ENCODE assay signal across 8 cellular contexts in the genomic region with DNA sequence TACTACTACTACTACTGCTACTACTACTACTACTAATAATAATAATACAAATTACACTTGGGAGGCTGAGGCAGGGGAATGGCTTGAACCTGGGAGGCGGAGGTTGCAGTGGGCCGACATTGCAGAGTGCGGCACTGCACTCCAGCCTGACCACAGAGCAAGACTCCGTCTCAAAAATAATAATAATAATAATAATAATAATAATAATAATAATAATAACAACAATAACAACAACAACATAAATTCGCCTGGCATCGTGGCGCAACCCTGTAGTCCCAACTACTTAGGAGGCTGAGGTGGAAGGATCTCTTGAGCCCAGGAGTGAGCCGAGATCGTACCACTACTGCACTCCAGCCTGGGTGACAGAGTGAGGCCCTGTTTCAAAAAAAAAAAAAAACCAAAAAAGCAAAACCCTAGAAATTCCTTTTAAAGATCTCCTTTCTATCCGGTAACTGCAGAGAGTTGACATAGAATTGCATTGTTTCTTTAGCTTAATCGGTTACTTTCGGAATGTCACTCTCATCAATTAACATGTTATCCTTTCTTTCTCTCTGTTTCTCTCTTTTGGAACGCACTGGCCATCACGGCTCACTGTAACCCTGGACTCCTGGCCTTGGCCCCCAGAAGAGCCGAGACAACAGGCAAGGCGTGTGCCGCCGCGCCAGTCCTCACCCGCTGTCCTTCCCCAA. TPM values are rescaled to one million over a fixed set of nuclear protein-coding genes. Genes with fewer than 3 reads are reported as not detected.
DNase-seq lines count a peak whose midpoint lies in the region; ATAC-seq and TF ChIP-seq lines count a peak whose summit lies in the region.

No MANE protein-coding gene starts in this region.

- no peaks in the 10 kb centered on the region for H3K9me3 ChIP-seq in iPS-15b (ENCODE audit: control insufficient read depth, insufficient read depth, low read length)

- no peaks in the 10 kb centered on the region for H3K9me3 Mint-ChIP-seq in activated CD4-positive, alpha-beta memory T cell treated with anti-CD3 and anti-CD28 coated beads, Interleukin-2, amount 10 ng/mL, durations not matched to agents 7 days and 5 days
- no peaks in the 10 kb centered on the region for H3K9me3 Mint-ChIP-seq in stimulated activated effector memory CD8-positive, alpha-beta T cell treated with anti-CD3 and anti-CD28 coated beads, Interleukin-12 subunit alpha, Interleukin-12 subunit beta, amount 100 ng/mL, for 72 hours

- H3K9ac ChIP-seq in iPS-15b (ENCODE audit: low read depth, low read length) = no peak overlapping the region

- CTCF ChIA-PET in activated CD4-positive, alpha-beta memory T cell treated with anti-CD3 and anti-CD28 coated beads, Interleukin-2, amount 10 ng/mL, durations not matched to agents 7 days and 5 days (lab: Charles Lee) = interaction anchor here (1.7 kb wide), 1 partner anchor 137 kb away, joined by 7 read pairs; a partner anchor contains a TSS

- POLR2A ChIA-PET in activated CD4-positive, alpha-beta memory T cell treated with anti-CD3 and anti-CD28 coated beads, Interleukin-2, amount 10 ng/mL, durations not matched to agents 7 days and 5 days (lab: Charles Lee) = interaction anchor here (1.8 to 3.4 kb wide), 3 partner anchors 12 to 137 kb away, joined by 6 to 38 read pairs (median 10); a partner anchor contains a TSS

- no peaks in the 10 kb centered on the region for H3K36me3 ChIP-seq in iPS-15b (ENCODE audit: control insufficient read depth, insufficient read depth, low read length)

- H3K4me1 ChIP-seq in iPS-15b (ENCODE audit: control insufficient read depth, insufficient read depth, low read length) = peaks cover 2% of the 10 kb centered on the region

- no peak for DNase-seq in HFF-Myc (ENCODE audit: extremely low read depth, low read depth)
- no peak for DNase-seq in activated CD4-positive, alpha-beta memory T cell treated with anti-CD3 and anti-CD28 coated beads, Interleukin-2, amount 10 ng/mL, durations not matched to agents 7 days and 5 days
- DNase-seq in stimulated activated effector memory CD8-positive, alpha-beta T cell treated with anti-CD3 and anti-CD28 coated beads, Interleukin-12 subunit alpha, Interleukin-12 subunit beta, amount 100 ng/mL, for 72 hours (ENCODE audit: low spot score in 2 of 2) = no peak
- DNase-seq in activated effector memory CD4-positive, alpha-beta T cell treated with anti-CD3 and anti-CD28 coated beads, Interleukin-2, amount 50 U/mL, for 16 hours = no peak
- DNase-seq in cerebellar nuclear complex (lab: John Stamatoyannopoulos, UW) = no peak

- no peaks in the 10 kb centered on the region for H3K27me3 ChIP-seq in iPS-15b (ENCODE audit: control insufficient read depth, insufficient read depth, low read length)

- ATAC-seq in stimulated activated effector memory CD8-positive, alpha-beta T cell treated with anti-CD3 and anti-CD28 coated beads, Interleukin-12 subunit alpha, Interleukin-12 subunit beta, amount 100 ng/mL, for 72 hours = no peak
- ATAC-seq in HG03045 (IDR thresholded peaks at IDR 0.05; ENCODE audit: unreplicated experiment) = no peak
- ATAC-seq in GM18517 (IDR thresholded peaks at IDR 0.05; ENCODE audit: unreplicated experiment) = no peak

- H3K4me3 ChIP-seq in HFF-Myc (replicated peaks; ENCODE audit: low read depth, low read length) (peak overlapping the region; percentile 54), iPS-15b (ENCODE audit: low read depth, low read length) (peak overlapping the region; percentile 69)

- H3K27ac Mint-ChIP-seq in activated CD4-positive, alpha-beta memory T cell treated with anti-CD3 and anti-CD28 coated beads, Interleukin-2, amount 10 ng/mL, durations not matched to agents 7 days and 5 days = peak overlapping the region; percentile 40
- H3K27ac Mint-ChIP-seq in stimulated activated effector memory CD8-positive, alpha-beta T cell treated with anti-CD3 and anti-CD28 coated beads, Interleukin-12 subunit alpha, Interleukin-12 subunit beta, amount 100 ng/mL, for 72 hours = peak overlapping the region; percentile 67

- peaks cover 26% of the 10 kb centered on the region for H3K4me1 Mint-ChIP-seq in activated CD4-positive, alpha-beta memory T cell treated with anti-CD3 and anti-CD28 coated beads, Interleukin-2, amount 10 ng/mL, durations not matched to agents 7 days and 5 days
- H3K4me1 Mint-ChIP-seq in stimulated activated effector memory CD8-positive, alpha-beta T cell treated with anti-CD3 and anti-CD28 coated beads, Interleukin-12 subunit alpha, Interleukin-12 subunit beta, amount 100 ng/mL, for 72 hours = peaks cover 30% of the 10 kb centered on the region

- TF ChIP-seq CTCF in HFF-Myc (IDR thresholded peaks at IDR 0.05; ENCODE audit: low read depth, low read length, missing control alignments) = no peak

- no peaks in the 10 kb centered on the region for H3K27me3 Mint-ChIP-seq in activated CD4-positive, alpha-beta memory T cell treated with anti-CD3 and anti-CD28 coated beads, Interleukin-2, amount 10 ng/mL, durations not matched to agents 7 days and 5 days

- H3K4me3 Mint-ChIP-seq in activated CD4-positive, alpha-beta memory T cell treated with anti-CD3 and anti-CD28 coated beads, Interleukin-2, amount 10 ng/mL, durations not matched to agents 7 days and 5 days = peak overlapping the region; percentile 64
- peak overlapping the region; percentile 88 for H3K4me3 Mint-ChIP-seq in stimulated activated effector memory CD8-positive, alpha-beta T cell treated with anti-CD3 and anti-CD28 coated beads, Interleukin-12 subunit alpha, Interleukin-12 subunit beta, amount 100 ng/mL, for 72 hours

- no peaks in the 10 kb centered on the region for H3K36me3 Mint-ChIP-seq in activated CD4-positive, alpha-beta memory T cell treated with anti-CD3 and anti-CD28 coated beads, Interleukin-2, amount 10 ng/mL, durations not matched to agents 7 days and 5 days (ENCODE audit: low read depth)
- peaks cover 24% of the 10 kb centered on the region for H3K36me3 Mint-ChIP-seq in stimulated activated effector memory CD8-positive, alpha-beta T cell treated with anti-CD3 and anti-CD28 coated beads, Interleukin-12 subunit alpha, Interleukin-12 subunit beta, amount 100 ng/mL, for 72 hours

RNA-seq across cellular contexts. Expression of a gene that starts 1.0 kb away (rescaled TPM):
- total RNA-seq in activated CD4-positive, alpha-beta memory T cell treated with anti-CD3 and anti-CD28 coated beads, Interleukin-2, amount 10 ng/mL, durations not matched to agents 7 days and 5 days = 10 to 100 TPM; 10.9 to 11.2 TPM

RNA-seq across cellular contexts. Expression of a gene that starts 49.2 kb away (rescaled TPM):
- total RNA-seq in activated CD4-positive, alpha-beta memory T cell treated with anti-CD3 and anti-CD28 coated beads, Interleukin-2, amount 10 ng/mL, durations not matched to agents 7 days and 5 days = 10 to 100 TPM; 50.9 to 53.6 TPM
